Comparison of ENCODE assay signal across 18 cellular contexts in genomic region chr7:22486597-22486996, GRCh38.
"Had no signal": no experiment of that assay in that cellular context is flagged by ENCODE, and none has a peak within 500 bp of the region (broad histone marks: within the 10 kb centered on the region; RNA-seq: fewer than 3 reads in every experiment).

No MANE protein-coding gene starts in this region.

- H3K27ac ChIP-seq: brain microvascular endothelial cell, left ventricle myocardium inferior, psoas muscle, sigmoid colon, thoracic aorta had no signal

- H3K4me3 ChIP-seq: left ventricle myocardium inferior, mucosa of descending colon, psoas muscle, sigmoid colon, thoracic aorta had no signal

- H3K4me1 Mint-ChIP-seq: central memory CD8-positive, alpha-beta T cell; natural killer cell had no signal

- H3K9me3 ChIP-seq: left ventricle myocardium inferior, mucosa of descending colon, psoas muscle, sigmoid colon, thoracic aorta had no signal

- H3K4me3 Mint-ChIP-seq: activated naive CD8-positive, alpha-beta T cell treated with anti-CD3 and anti-CD28 coated beads for 36 hours; central memory CD8-positive, alpha-beta T cell; natural killer cell had no signal

- FAIRE-seq: keratinocyte had no signal

- H3K36me3 Mint-ChIP-seq: activated naive CD8-positive, alpha-beta T cell treated with anti-CD3 and anti-CD28 coated beads for 36 hours; natural killer cell had no signal

- ATAC-seq: esophagus mucosa, mucosa of descending colon, natural killer cell, psoas muscle had no signal

- H3K27ac Mint-ChIP-seq: activated naive CD8-positive, alpha-beta T cell treated with anti-CD3 and anti-CD28 coated beads for 36 hours; natural killer cell had no signal

- H3K36me3 ChIP-seq: brain microvascular endothelial cell, left ventricle myocardium inferior, sigmoid colon, thoracic aorta had no signal

- H3K27me3 ChIP-seq: brain microvascular endothelial cell, sigmoid colon had no signal

- H3K9me3 Mint-ChIP-seq: activated naive CD8-positive, alpha-beta T cell treated with anti-CD3 and anti-CD28 coated beads for 36 hours; central memory CD8-positive, alpha-beta T cell; natural killer cell had no signal

- DNase-seq: activated CD4-positive, alpha-beta T cell treated with anti-CD3 and anti-CD28 coated beads, Interleukin-2, amount 50 U/mL, for 1 hour; activated CD4-positive, CD25-positive, alpha-beta regulatory T cell; activated CD8-positive, alpha-beta memory T cell treated with anti-CD3 and anti-CD28 coated beads for 24 hours; activated gamma-delta T cell treated with Interleukin-2 at 50 U/mL for 16 hours; activated naive CD8-positive, alpha-beta T cell treated with anti-CD3 and anti-CD28 coated beads for 36 hours; amygdala; brain microvascular endothelial cell; cortex of kidney; left ventricle myocardium inferior; mucosa of descending colon; natural killer cell; psoas muscle; sigmoid colon; stimulated activated CD4-positive, alpha-beta T cell treated with anti-CD3 and anti-CD28 coated beads, Interleukin-1b, Interleukin-23, amount 100 ng/mL, for 48 hours had no signal

- H3K4me1 ChIP-seq: psoas muscle, sigmoid colon had no signal
